In the genomic region with DNA sequence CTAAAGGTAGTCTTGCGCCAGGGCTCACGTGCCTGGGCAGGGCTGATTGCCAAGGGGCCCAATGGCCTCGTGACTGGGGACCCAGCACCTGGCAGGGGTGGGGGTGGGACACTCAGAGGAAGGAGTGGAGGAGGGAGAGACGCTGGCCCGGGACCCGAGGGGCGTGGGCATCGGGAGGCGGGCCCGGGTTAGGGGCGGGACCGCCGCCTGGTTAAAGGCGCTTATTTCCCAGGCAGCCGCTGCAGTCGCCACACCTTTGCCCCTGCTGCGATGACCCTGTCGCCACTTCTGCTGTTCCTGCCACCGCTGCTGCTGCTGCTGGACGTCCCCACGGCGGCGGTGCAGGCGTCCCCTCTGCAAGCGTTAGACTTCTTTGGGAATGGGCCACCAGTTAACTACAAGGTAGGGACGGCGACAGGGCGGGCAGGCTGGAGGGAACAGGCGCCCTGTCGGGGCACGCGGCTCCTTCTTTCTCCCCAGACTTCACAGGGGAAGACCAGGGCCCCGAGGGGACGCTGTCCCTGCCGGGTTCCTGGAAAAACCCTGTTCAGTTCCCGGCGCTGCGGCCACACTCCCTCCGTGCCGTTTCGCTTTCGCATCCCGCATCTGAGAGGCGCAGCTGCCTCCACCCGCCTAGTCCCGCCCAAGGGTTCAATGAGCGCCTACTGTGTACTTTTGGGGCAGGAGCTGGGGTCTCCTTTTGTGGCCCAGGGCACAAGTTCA, we compare ENCODE assay signal across 7 cellular contexts. TPM values are rescaled to one million over a fixed set of nuclear protein-coding genes. Genes with fewer than 3 reads are reported as not detected.
A peak's percentile ranks its signal among the peaks of the same experiment; 100 is the strongest.
DNase-seq lines count a peak whose midpoint lies in the region; ATAC-seq, FAIRE-seq and TF ChIP-seq lines count a peak whose summit lies in the region.

IFI30 (plus strand) TSS at position 242 of the 723 bp plus-strand sequence; CDS start at position 271, 29 bp downstream.

- H3K18ac ChIP-seq in mesenchymal stem cell (ENCODE audit: low read depth in 1 of 2, low read length in 2 of 2): peak within 1 kb of the TSS; percentile 46 to 94

- H2BK12ac ChIP-seq in mesenchymal stem cell (ENCODE audit: low read length in 2 of 2): peak within 1 kb of the TSS in 1 of 2 experiments; percentile 95

- H3K23ac ChIP-seq in mesenchymal stem cell (ENCODE audit: low read length in 2 of 2): peak within 1 kb of the TSS in 1 of 2 experiments; percentile 90

- peak within 1 kb of the TSS in 1 of 2 experiments; percentile 84 for H3K4ac ChIP-seq in mesenchymal stem cell (ENCODE audit: low read depth in 1 of 2, low read length in 2 of 2)

- no peaks in the 10 kb centered on the region for H3K9me3 ChIP-seq in ectodermal cell (ENCODE audit: control insufficient read depth, low read length)
- H3K9me3 ChIP-seq in mesenchymal stem cell (ENCODE audit: control insufficient read depth, low read length): no peaks in the 10 kb centered on the region

- peak within 1 kb of the TSS; percentile 87 for H3K9ac ChIP-seq in mesenchymal stem cell (ENCODE audit: low read length)

- peak within 1 kb of the TSS; percentile 82 for H4K8ac ChIP-seq in mesenchymal stem cell (ENCODE audit: low read length)

- H3K79me1 ChIP-seq in mesenchymal stem cell (replicated peaks; ENCODE audit: low read length, poor library complexity, severe bottlenecking): peaks cover 3% of the 10 kb centered on the region

- H3K4me1 ChIP-seq in ectodermal cell (ENCODE audit: control insufficient read depth, insufficient read depth, low read length) (peaks cover 9% of the 10 kb centered on the region), mesenchymal stem cell (ENCODE audit: control insufficient read depth, insufficient read depth, low read depth, low read length) (peaks cover 16% of the 10 kb centered on the region)

- H3K36me3 ChIP-seq in ectodermal cell (ENCODE audit: control insufficient read depth, insufficient read depth, low read length): peaks cover 6% of the 10 kb centered on the region
- H3K36me3 ChIP-seq in mesenchymal stem cell (ENCODE audit: control insufficient read depth in 1 of 2, insufficient read depth in 2 of 2, low read depth in 1 of 2, low read length in 2 of 2): peaks cover 26 to 34% of the 10 kb centered on the region in 2 experiments

- peak within 1 kb of the TSS; percentile 25 for H3K4me3 ChIP-seq in ectodermal cell (ENCODE audit: insufficient read depth, low read depth, low read length)
- peak within 1 kb of the TSS; percentile 62 to 93 for H3K4me3 ChIP-seq in mesenchymal stem cell (ENCODE audit: insufficient read depth in 1 of 2, low read depth in 1 of 2, low read length in 2 of 2)

- no peak within 1 kb of the TSS for H2BK5ac ChIP-seq in mesenchymal stem cell (ENCODE audit: low read depth, low read length, poor library complexity, severe bottlenecking)

- peak within 1 kb of the TSS; percentile 60 for H4K91ac ChIP-seq in mesenchymal stem cell (ENCODE audit: low read length)

- DNase-seq in GM12892 (ENCODE audit: insufficient read length) (peak; percentile 88), NCI-H2029 treated with DMSO at 0.1 percent for 48 hours (lab: John Stamatoyannopoulos, UW) (peak; percentile 40), mesenchymal stem cell (peak; percentile 69)
- peak; percentile 44 for DNase-seq in activated CD4-positive, alpha-beta T cell treated with anti-CD3 and anti-CD28 coated beads for 1 hour
- DNase-seq in stimulated activated naive CD8-positive, alpha-beta T cell treated with anti-CD3 and anti-CD28 coated beads, Interleukin-15, Interleukin-2, amounts not matched to agents 100 U/mL and 50 U/mL, for 24 hours: peak; percentile 77

- H2BK15ac ChIP-seq in mesenchymal stem cell (ENCODE audit: low read depth, poor library complexity, severe bottlenecking): peak within 1 kb of the TSS; percentile 44

- H2AK5ac ChIP-seq in mesenchymal stem cell (ENCODE audit: low read length, severe bottlenecking): no peak within 1 kb of the TSS

- H3K27ac ChIP-seq in ectodermal cell (ENCODE audit: insufficient read depth, low read depth, low read length, poor library complexity, severe bottlenecking) (no peak within 1 kb of the TSS), mesenchymal stem cell (ENCODE audit: low read length, poor library complexity, severe bottlenecking) (no peak within 1 kb of the TSS)

- WGBS in ectodermal cell, 2 experiments: 3% methylated on average over 47 of the region's 47 CpGs
- WGBS in mesenchymal stem cell: 2% methylated on average over 47 of the region's 47 CpGs

- peak within 1 kb of the TSS; percentile 99 for H3K4me2 ChIP-seq in mesenchymal stem cell (ENCODE audit: low read length, poor library complexity, severe bottlenecking)

- H3K27me3 ChIP-seq in ectodermal cell (ENCODE audit: control insufficient read depth, insufficient read depth, low read length, poor library complexity, severe bottlenecking) (peaks cover 27% of the 10 kb centered on the region), mesenchymal stem cell (ENCODE audit: control insufficient read depth in 1 of 2, insufficient read depth in 1 of 2, low read length in 2 of 2) (peaks cover 0 to 7% of the 10 kb centered on the region in 2 experiments)

- peak within 1 kb of the TSS in 1 of 2 experiments; percentile 95 for H3K14ac ChIP-seq in mesenchymal stem cell (ENCODE audit: low read length in 2 of 2)

- H2BK120ac ChIP-seq in mesenchymal stem cell (ENCODE audit: low read depth, low read length): no peak within 1 kb of the TSS

- peak; percentile 98 for TF ChIP-seq POLR2A in GM12892 (IDR thresholded peaks at IDR 0.05; ENCODE audit: low read depth, low read length)

- peak; percentile 87 for FAIRE-seq in GM12892 (lab: Jason Lieb, UNC)

- peak within 1 kb of the TSS; percentile 72 for H2AFZ ChIP-seq in mesenchymal stem cell (ENCODE audit: low read depth, low read length)

- peak; percentile 42 for ATAC-seq in HG02571 (IDR thresholded peaks at IDR 0.05; ENCODE audit: unreplicated experiment)
- ATAC-seq in stimulated activated naive CD8-positive, alpha-beta T cell treated with anti-CD3 and anti-CD28 coated beads, Interleukin-15, Interleukin-2, amounts not matched to agents 100 U/mL and 50 U/mL, for 24 hours: peak; percentile 72

RNA-seq across cellular contexts. Expression of gene IFI30, which starts in this region (rescaled TPM):
- polyA plus RNA-seq in GM12892 (2012; ENCODE audit: missing spikeins): 309 TPM
- polyA plus RNA-seq in ectodermal cell (2013, experiment 1 of 4): 2.1 TPM
- polyA plus RNA-seq in ectodermal cell (2013, experiment 2 of 4): 2.3 TPM
- 1.7 TPM for polyA plus RNA-seq in ectodermal cell (2013, experiment 3 of 4)
- 1.8 TPM for polyA plus RNA-seq in ectodermal cell (2013, experiment 4 of 4)
- 28.4 TPM for polyA plus RNA-seq in mesenchymal stem cell (2013, experiment 1 of 2)
- polyA plus RNA-seq in mesenchymal stem cell (2013, experiment 2 of 2): 27.7 TPM
